17 cellular contexts compared by ENCODE assay signal in the genomic region with DNA sequence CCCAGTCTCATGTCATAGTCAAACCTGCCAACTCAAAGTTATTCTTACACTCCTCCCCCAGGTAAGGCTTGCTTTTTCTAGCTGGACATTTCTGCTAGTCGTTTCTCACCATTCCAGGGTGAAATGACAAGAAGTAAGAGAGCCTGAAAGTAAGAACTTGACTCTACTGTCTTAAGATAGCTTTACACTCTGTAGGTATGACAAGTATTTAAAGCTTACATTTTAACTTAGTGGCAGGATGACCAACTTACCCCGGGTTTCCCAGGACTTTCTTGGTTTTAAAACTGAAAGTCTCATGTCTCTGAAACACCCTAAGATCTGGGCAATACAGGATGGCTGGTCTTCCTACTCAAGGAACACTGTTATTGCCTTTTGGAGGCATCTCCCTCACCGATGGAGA.
A peak's percentile ranks its signal among the peaks of the same experiment; 100 is the strongest.
DNase-seq lines count a peak whose midpoint lies in the region; ATAC-seq and TF ChIP-seq lines count a peak whose summit lies in the region.
"Had no signal": no experiment of that assay in that cellular context is flagged by ENCODE, and none has a peak within 500 bp of the region (broad histone marks: within the 10 kb centered on the region; RNA-seq: fewer than 3 reads in every experiment).

No MANE protein-coding gene starts in this region.

- H3K4me1 ChIP-seq in PC-9 (replicated peaks; ENCODE audit: insufficient read depth) = no peaks in the 10 kb centered on the region
- H3K4me1 ChIP-seq: uterus had no signal

- TF ChIP-seq CTCF in PC-9 (conservative IDR thresholded peaks at IDR 0.05) = no peak

- no TSS peak for BruUV-seq in PC-9 (replicated peaks; lab: Mats Ljungman, UMichigan)

- H3K4me2 ChIP-seq in PC-9 = no peak overlapping the region
- H3K4me2 ChIP-seq: GM23338 had no signal

- no peaks in the 10 kb centered on the region for H3K9me2 ChIP-seq in PC-9 (ENCODE audit: insufficient read depth)

- H3K27me3 ChIP-seq in PC-9 (ENCODE audit: insufficient read depth, low read depth) = 0 out of 2 replicates have a peak, but pooled peaks cover 4% of the 10 kb centered on the region
- H3K27me3 ChIP-seq: uterus had no signal

- no peak overlapping the region for H3K27ac ChIP-seq in PC-9
- H3K27ac ChIP-seq: uterus had no signal

- no peak overlapping the region for H2AFZ ChIP-seq in PC-9

- ATAC-seq in HG02678 (IDR thresholded peaks at IDR 0.05; ENCODE audit: unreplicated experiment) (peak; percentile 60), HG03442 (IDR thresholded peaks at IDR 0.05; ENCODE audit: unreplicated experiment) (peak; percentile 45), GM21576 (IDR thresholded peaks at IDR 0.05; ENCODE audit: unreplicated experiment) (no peak)
- ATAC-seq: GM23338, PC-3 had no signal

- peak; percentile 31 for TF ChIP-seq POLR2A in GM19099 (IDR thresholded peaks at IDR 0.05; ENCODE audit: extremely low read depth, insufficient read length, low read depth)

- no peaks in the 10 kb centered on the region for H3K36me3 ChIP-seq in PC-9 (ENCODE audit: low read depth)
- H3K36me3 ChIP-seq: uterus had no signal

- H3F3A ChIP-seq in PC-9 (ENCODE audit: insufficient read depth, low read depth) = no peaks in the 10 kb centered on the region

- CTCF ChIA-PET in PC-9 (lab: Charles Lee) = no interaction called here

- POLR2A ChIA-PET in PC-9 (lab: Charles Lee; ENCODE audit: unreplicated experiment) = no interaction called here

- no peaks in the 10 kb centered on the region for H3K9me3 ChIP-seq in PC-9 (ENCODE audit: insufficient read depth, low read depth)
- H3K9me3 ChIP-seq: uterus had no signal

- peak overlapping the region; percentile 41; the same call in 1 of the 2 replicates for H3K4me3 ChIP-seq in GM08714 (ENCODE audit: low read length)
- no peak overlapping the region for H3K4me3 ChIP-seq in PC-9
- H3K4me3 ChIP-seq: GM23338, uterus had no signal

- DNase-seq in HT-29 (ENCODE audit: low spot score) = no peak
- DNase-seq in mucosa of gallbladder (ENCODE audit: low spot score) = no peak
- no peak for DNase-seq in PC-9
- DNase-seq: activated gamma-delta T cell treated with Interleukin-2 at 50 U/mL for 16 hours; effector CD4-positive, alpha-beta T cell; foreskin fibroblast; immature natural killer cell; NCI-H345; PC-3; posterior cingulate gyrus; uterus had no signal

- no peaks in the 10 kb centered on the region for H3K79me2 ChIP-seq in PC-9 (ENCODE audit: low read depth)

- intact Hi-C loops in PC-9 (cut with micrococcal nuclease; ENCODE audit: unreplicated experiment) = no loop called here

- H4K20me1 ChIP-seq in PC-9 (ENCODE audit: insufficient read depth) = no peaks in the 10 kb centered on the region
